Comparison of ENCODE assay signal across 14 cellular contexts in the genomic region with DNA sequence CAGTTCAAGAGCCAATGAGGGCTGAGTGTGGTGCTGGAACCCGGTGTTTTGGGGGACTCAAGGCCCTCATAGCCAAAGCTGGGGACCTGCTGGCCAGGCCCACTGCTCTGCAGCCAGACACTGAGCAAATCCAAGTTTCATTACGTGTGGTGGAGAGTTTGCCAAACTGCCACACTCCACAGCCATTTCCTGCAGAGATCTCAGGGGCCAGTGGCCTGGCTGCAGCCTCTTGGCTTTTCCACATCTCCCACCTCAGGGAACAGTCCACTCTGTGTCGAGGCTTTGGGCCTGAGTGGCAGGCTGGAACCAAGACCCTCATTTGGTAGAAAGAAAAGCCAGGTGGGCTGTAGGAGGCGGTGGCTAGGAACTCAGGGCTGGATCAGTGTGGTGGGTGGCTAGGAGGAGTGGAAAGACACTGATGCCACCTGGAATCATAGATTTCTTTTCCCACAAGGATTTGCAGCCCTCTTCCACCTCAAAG. TPM values are rescaled to one million over a fixed set of nuclear protein-coding genes. Genes with fewer than 3 reads are reported as not detected.
DNase-seq lines count a peak whose midpoint lies in the region; ATAC-seq and TF ChIP-seq lines count a peak whose summit lies in the region.
"Had no signal": no experiment of that assay in that cellular context is flagged by ENCODE, and none has a peak within 500 bp of the region (broad histone marks: within the 10 kb centered on the region; RNA-seq: fewer than 3 reads in every experiment).

No MANE protein-coding gene starts in this region.

- H3K27ac ChIP-seq in RWPE1: peak overlapping the region; percentile 98
- H3K27ac ChIP-seq: C4-2B, dorsolateral prefrontal cortex, neutrophil had no signal

- POLR2A ChIA-PET in RWPE1 (lab: Yijun Ruan, JAX; ENCODE audit: low non-redundant PET): no interaction called here

- CTCF ChIA-PET in RWPE1 (lab: Yijun Ruan, JAX): interaction anchor here (0.9 kb wide), 1 partner anchor 10 kb away, joined by 5 read pairs; no protein-coding TSS in a partner anchor

- intact Hi-C loops in left colon (cut with DNase I, micrococcal nuclease): no loop called here

- ATAC-seq in left colon (no peak), HG03095 (IDR thresholded peaks at IDR 0.05; ENCODE audit: unreplicated experiment) (no peak), GM19351 (IDR thresholded peaks at IDR 0.05; ENCODE audit: unreplicated experiment) (no peak)

- DNase-seq in GM04504 (ENCODE audit: low read depth) (peak; percentile 30), RWPE1 (ENCODE audit: low spot score) (no peak), left colon (peak; percentile 21 to 28), NCI-H1436 treated with DMSO at 0.1 percent for 48 hours (lab: John Stamatoyannopoulos, UW) (no peak)
- DNase-seq in stimulated activated CD8-positive, alpha-beta memory T cell treated with anti-CD3 and anti-CD28 coated beads, Interleukin-4, amount 100 ng/mL, for 48 hours: peak; percentile 12
- DNase-seq: NCI-H2107, SHP77 had no signal

- TF ChIP-seq CTCF in RWPE1 (conservative IDR thresholded peaks at IDR 0.05; ENCODE audit: low read depth): no peak

RNA-seq across cellular contexts. Expression of a gene that starts 3.2 kb away (rescaled TPM):
- total RNA-seq in left colon: 1 to 10 TPM; 3.1 to 6.1 TPM
- total RNA-seq: dorsolateral prefrontal cortex, fibroblast of lung, lung had no signal

RNA-seq across cellular contexts. Expression of a gene that starts 7.7 kb away (rescaled TPM):
- total RNA-seq in left colon: 10 to 100 TPM; 23.4 to 30.0 TPM

RNA-seq across cellular contexts. Expression of a gene that starts 16.5 kb away (rescaled TPM):
- 10 to 100 TPM; 18.0 to 28.6 TPM for total RNA-seq in left colon
- total RNA-seq: dorsolateral prefrontal cortex, fibroblast of lung had no signal

RNA-seq across cellular contexts. Expression of a gene that starts 18.1 kb away (rescaled TPM):
- 10 to 100 TPM; 35.2 to 39.4 TPM for total RNA-seq in left colon
- total RNA-seq: fibroblast of lung, lung had no signal

RNA-seq across cellular contexts. Expression of a gene that starts 25.4 kb away (rescaled TPM):
- 10 to 100 TPM; 30.2 to 38.9 TPM for total RNA-seq in left colon
- total RNA-seq: dorsolateral prefrontal cortex had no signal

Comparison
In these comparisons a context has a peak if more than half of its experiments do, and no peak if none do; other contexts are left out.
1. DNase-seq: peak in GM04504 (single experiment), left colon (2 of 2) and stimulated activated CD8-positive, alpha-beta memory T cell treated with anti-CD3 and anti-CD28 coated beads, Interleukin-4, amount 100 ng/mL, for 48 hours (single experiment); none in RWPE1 (single experiment) and NCI-H1436 treated with DMSO at 0.1 percent for 48 hours (single experiment).